In the genomic region with DNA sequence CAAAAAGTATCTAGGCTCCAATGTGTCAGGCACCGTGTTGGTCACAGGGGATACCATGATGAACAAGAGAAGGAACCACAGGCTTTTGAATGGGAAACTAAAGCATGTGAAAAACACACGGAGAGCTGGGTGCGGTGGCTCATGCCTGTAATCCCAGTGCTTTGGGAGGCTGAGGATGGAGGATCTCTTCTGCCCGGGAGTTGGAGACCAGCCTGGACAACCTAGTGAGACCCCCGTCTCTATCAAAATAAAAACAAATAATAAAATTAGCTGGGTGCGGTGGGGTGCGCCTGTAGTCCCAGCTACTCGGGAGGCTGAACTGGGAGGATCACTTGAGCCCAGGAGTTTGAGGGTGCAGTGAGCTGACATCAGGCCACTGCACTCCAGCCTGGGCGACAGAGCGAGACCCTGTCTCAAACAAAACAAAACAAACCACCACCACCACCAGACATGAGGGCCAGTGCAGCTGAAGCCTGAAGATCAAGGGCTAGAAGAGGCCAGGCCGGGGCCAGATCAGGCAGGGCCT, we compare ENCODE assay signal across 8 cellular contexts. TPM values are rescaled to one million over a fixed set of nuclear protein-coding genes. Genes with fewer than 3 reads are reported as not detected.
DNase-seq lines count a peak whose midpoint lies in the region; ATAC-seq, FAIRE-seq and TF ChIP-seq lines count a peak whose summit lies in the region.

No MANE protein-coding gene starts in this region.

- no peak for TF ChIP-seq CTCF in CD8-positive, alpha-beta T cell (IDR thresholded peaks at IDR 0.05)

- H2BK5ac ChIP-seq in neuronal stem cell (ENCODE audit: low read length), result peak overlapping the region; percentile 77

- no peaks in the 10 kb centered on the region for H3K27me3 ChIP-seq in CD8-positive, alpha-beta T cell (ENCODE audit: insufficient read depth, low read length)
- H3K27me3 ChIP-seq in MG63 (no peaks in the 10 kb centered on the region), neuronal stem cell (ENCODE audit: control insufficient read depth in 3 of 3, insufficient read depth in 3 of 3, low read depth in 1 of 3, low read length in 3 of 3) (peaks cover 0 to 2% (median 0%) of the 10 kb centered on the region in 3 experiments)
- no peaks in the 10 kb centered on the region for H3K27me3 ChIP-seq in effector memory CD4-positive, alpha-beta T cell (replicated peaks; ENCODE audit: control insufficient read depth, insufficient read depth, low read length, poor library complexity, severe bottlenecking)

- DNase-seq in CD8-positive, alpha-beta T cell, result no peak
- DNase-seq in MG63, result no peak
- no peak for DNase-seq in effector memory CD4-positive, alpha-beta T cell
- DNase-seq in neuronal stem cell (ENCODE audit: low spot score), result no peak
- DNase-seq in NCI-H2196 treated with DMSO at 0.1 percent for 48 hours (lab: John Stamatoyannopoulos, UW; ENCODE audit: unreplicated experiment), result no peak
- no peak for DNase-seq in putamen (ENCODE audit: low spot score)
- DNase-seq in GM19239 (ENCODE audit: insufficient read length, low spot score), result no peak

- peak; percentile 4 for ATAC-seq in CD8-positive, alpha-beta T cell
- no peak for ATAC-seq in HG02970 (IDR thresholded peaks at IDR 0.05; ENCODE audit: low FRiP score, unreplicated experiment)

- H3K9me3 Mint-ChIP-seq in CD8-positive, alpha-beta T cell, result no peaks in the 10 kb centered on the region

- H3K27me3 Mint-ChIP-seq in CD8-positive, alpha-beta T cell (ENCODE audit: low read depth), result no peaks in the 10 kb centered on the region

- H3K9me3 ChIP-seq in CD8-positive, alpha-beta T cell (ENCODE audit: low read length), result no peaks in the 10 kb centered on the region
- H3K9me3 ChIP-seq in MG63 (no peaks in the 10 kb centered on the region), neuronal stem cell (replicated peaks in 1 of 2; ENCODE audit: control insufficient read depth in 2 of 2, insufficient read depth in 1 of 2, low read depth in 1 of 2, low read length in 2 of 2) (no peaks in the 10 kb centered on the region)
- H3K9me3 ChIP-seq in effector memory CD4-positive, alpha-beta T cell (ENCODE audit: control insufficient read depth, low read length), result no peaks in the 10 kb centered on the region

- H2BK120ac ChIP-seq in neuronal stem cell (ENCODE audit: low read depth, low read length), result no peak overlapping the region

- CTCF ChIA-PET in CD8-positive, alpha-beta T cell (lab: Charles Lee), result interaction anchor here (0.6 to 1.7 kb wide), 2 partner anchors 98 to 462 kb away, joined by 3 read pairs; no protein-coding TSS in a partner anchor

- no peaks in the 10 kb centered on the region for H3K79me1 ChIP-seq in neuronal stem cell (ENCODE audit: low read depth, low read length)

- peak overlapping the region; percentile 95 for H3K9ac ChIP-seq in neuronal stem cell (ENCODE audit: low read depth, low read length, poor library complexity)

- H3K18ac ChIP-seq in neuronal stem cell (ENCODE audit: low read length), result peak overlapping the region; percentile 50

- H3K4me2 ChIP-seq in neuronal stem cell (ENCODE audit: insufficient read depth, low read length, poor library complexity, severe bottlenecking), result peak overlapping the region; percentile 74

- H3K4me3 ChIP-seq in CD8-positive, alpha-beta T cell (ENCODE audit: low read depth, low read length), result peak overlapping the region; percentile 89
- peak overlapping the region; percentile 61 for H3K4me3 ChIP-seq in MG63
- H3K4me3 ChIP-seq in effector memory CD4-positive, alpha-beta T cell (ENCODE audit: insufficient read depth, low read depth, low read length, poor library complexity, severe bottlenecking), result peak overlapping the region; percentile 71
- H3K4me3 ChIP-seq in neuronal stem cell (ENCODE audit: low read length in 2 of 2), result peak overlapping the region; percentile 95

- H4K8ac ChIP-seq in neuronal stem cell (ENCODE audit: low read depth, low read length), result no peak overlapping the region

- peak overlapping the region; percentile 88 for H3K4me3 Mint-ChIP-seq in CD8-positive, alpha-beta T cell

- H3K4me1 Mint-ChIP-seq in CD8-positive, alpha-beta T cell (ENCODE audit: low read depth), result peaks cover 27% of the 10 kb centered on the region

- peak overlapping the region; percentile 95 for H3K27ac Mint-ChIP-seq in CD8-positive, alpha-beta T cell

- H2BK15ac ChIP-seq in neuronal stem cell (ENCODE audit: low read length), result no peak overlapping the region

- H2AK5ac ChIP-seq in neuronal stem cell (ENCODE audit: low read depth, low read length), result peak overlapping the region; percentile 90

- H3K36me3 Mint-ChIP-seq in CD8-positive, alpha-beta T cell, result peaks cover 37% of the 10 kb centered on the region

- H2AFZ ChIP-seq in neuronal stem cell (ENCODE audit: low read length), result peak overlapping the region; percentile 91

- FAIRE-seq in GM19239 (lab: Jason Lieb, UNC), result no peak

- no peak overlapping the region for H2BK12ac ChIP-seq in neuronal stem cell (ENCODE audit: low read length)

- intact Hi-C loops in CD8-positive, alpha-beta T cell (cut with DNase I, micrococcal nuclease), result loop anchor here in 1 of 2 experiments (5.0 to 10.0 kb wide), 2 partner anchors 339 to 1167 kb away; a partner anchor contains a TSS

- WGBS in neuronal stem cell (ENCODE audit: extremely low coverage in 2 of 2, insufficient read length in 2 of 2, insufficient replicate concordance in 1 of 2), 2 donors, result no CpG with 5 or more reads among the region's 11 CpGs

- no peak overlapping the region for H3K23ac ChIP-seq in neuronal stem cell (ENCODE audit: low read depth, low read length, poor library complexity)

- H3K14ac ChIP-seq in neuronal stem cell (ENCODE audit: low read length), result no peak overlapping the region

- peak overlapping the region; percentile 58 for H3K4ac ChIP-seq in neuronal stem cell (ENCODE audit: low read length)

- peaks cover 18% of the 10 kb centered on the region for H3K4me1 ChIP-seq in CD8-positive, alpha-beta T cell (ENCODE audit: insufficient read depth, low read length)
- H3K4me1 ChIP-seq in effector memory CD4-positive, alpha-beta T cell (ENCODE audit: control insufficient read depth, insufficient read depth, low read length, poor library complexity, severe bottlenecking), result peaks cover 6% of the 10 kb centered on the region
- peaks cover 0 to 5% of the 10 kb centered on the region in 2 donors for H3K4me1 ChIP-seq in neuronal stem cell (ENCODE audit: control insufficient read depth in 2 of 2, insufficient read depth in 1 of 2, low read depth in 1 of 2, low read length in 2 of 2)

- no peak overlapping the region for H4K91ac ChIP-seq in neuronal stem cell (ENCODE audit: low read depth, low read length, poor library complexity)

- H3K27ac ChIP-seq in CD8-positive, alpha-beta T cell (ENCODE audit: low read depth, low read length), result peak overlapping the region; percentile 81
- peak overlapping the region; percentile 78 for H3K27ac ChIP-seq in effector memory CD4-positive, alpha-beta T cell (ENCODE audit: insufficient read depth, low read length, poor library complexity, severe bottlenecking)
- H3K27ac ChIP-seq in neuronal stem cell (replicated peaks; ENCODE audit: low read length), result peak overlapping the region; percentile 73

- peaks cover 25% of the 10 kb centered on the region for H3K36me3 ChIP-seq in CD8-positive, alpha-beta T cell (ENCODE audit: insufficient read depth, low read length)
- H3K36me3 ChIP-seq in MG63 (peaks cover 27% of the 10 kb centered on the region), neuronal stem cell (replicated peaks in 1 of 2; ENCODE audit: control insufficient read depth in 2 of 2, insufficient read depth in 2 of 2, low read length in 2 of 2) (peaks cover 25 to 30% of the 10 kb centered on the region in 2 donors)
- H3K36me3 ChIP-seq in effector memory CD4-positive, alpha-beta T cell (ENCODE audit: control insufficient read depth, insufficient read depth, low read length), result peaks cover 29% of the 10 kb centered on the region

- POLR2A ChIA-PET in CD8-positive, alpha-beta T cell (lab: Charles Lee), result interaction anchor here (0.7 to 4.7 kb wide), 3 partner anchors 13 to 69 kb away, joined by 4 to 22 read pairs (median 4); a partner anchor contains a TSS

RNA-seq across cellular contexts. Expression of a gene that starts 0.6 kb away (rescaled TPM):
- 10 to 100 TPM; 73.2 to 77.8 TPM for total RNA-seq in CD8-positive, alpha-beta T cell
- 58.3 and 78.2 TPM in 2 replicates for total RNA-seq in MG63 (2014; rRNA removed; shearing (Covaris generic); ENCODE audit: low replicate concordance)
- 104 TPM for polyA plus RNA-seq in neuronal stem cell (2013, experiment 1 of 2)
- 102 TPM for polyA plus RNA-seq in neuronal stem cell (2013, experiment 2 of 2)

RNA-seq across cellular contexts. Expression of a gene that starts 6.6 kb away (rescaled TPM):
- total RNA-seq in CD8-positive, alpha-beta T cell, result 10 to 100 TPM; 34.9 to 35.6 TPM
- 11.0 and 39.4 TPM in 2 replicates for total RNA-seq in MG63 (2014; rRNA removed; shearing (Covaris generic); ENCODE audit: low replicate concordance)
- 57.7 TPM for polyA plus RNA-seq in neuronal stem cell (2013, experiment 1 of 2)
- polyA plus RNA-seq in neuronal stem cell (2013, experiment 2 of 2), result 59.6 TPM

RNA-seq across cellular contexts. Expression of a gene that starts 13.0 kb away (rescaled TPM):
- total RNA-seq in CD8-positive, alpha-beta T cell, result 10 to 100 TPM; 63.7 to 64.6 TPM
- 121 and 191 TPM in 2 replicates for total RNA-seq in MG63 (2014; rRNA removed; shearing (Covaris generic); ENCODE audit: low replicate concordance)
- polyA plus RNA-seq in neuronal stem cell (2013, experiment 1 of 2), result 218 TPM
- polyA plus RNA-seq in neuronal stem cell (2013, experiment 2 of 2), result 219 TPM

RNA-seq across cellular contexts. Expression of a gene that starts 13.3 kb away (rescaled TPM):
- total RNA-seq in CD8-positive, alpha-beta T cell, result 1 to 10 TPM; 2.8 to 3.9 TPM
- total RNA-seq in MG63 (2014; rRNA removed; shearing (Covaris generic); ENCODE audit: low replicate concordance), result 16.8 and 28.4 TPM in 2 replicates
- 10.7 TPM for polyA plus RNA-seq in neuronal stem cell (2013, experiment 1 of 2)
- polyA plus RNA-seq in neuronal stem cell (2013, experiment 2 of 2), result 10.2 TPM

RNA-seq across cellular contexts. Expression of a gene that starts 31.0 kb away (rescaled TPM):
- total RNA-seq in CD8-positive, alpha-beta T cell, result 10 to 100 TPM; 24.9 to 31.6 TPM
- 10.8 and 30.6 TPM in 2 replicates for total RNA-seq in MG63 (2014; rRNA removed; shearing (Covaris generic); ENCODE audit: low replicate concordance)
- 77.7 TPM for polyA plus RNA-seq in neuronal stem cell (2013, experiment 1 of 2)
- 76.6 TPM for polyA plus RNA-seq in neuronal stem cell (2013, experiment 2 of 2)
